In the genomic region with DNA sequence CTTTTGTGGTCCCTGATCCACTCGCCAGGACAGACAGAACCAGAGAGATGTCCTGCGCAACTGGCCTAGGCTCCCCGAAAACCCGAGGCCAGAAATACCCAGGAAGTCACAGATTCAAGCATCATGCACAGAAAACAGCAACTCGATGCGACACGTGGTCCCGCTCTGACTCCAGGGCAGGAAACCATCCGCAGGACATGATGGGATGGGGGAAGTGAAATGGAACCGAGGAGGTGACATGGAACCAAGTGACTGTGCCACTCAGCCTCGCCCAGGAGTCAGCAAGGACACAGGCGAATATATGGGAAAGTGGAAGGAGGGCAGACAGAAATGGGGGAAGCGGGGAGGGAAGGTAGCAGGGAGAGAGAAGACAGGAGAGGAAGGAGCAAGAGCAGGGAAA, we compare ENCODE assay signal across 11 cellular contexts. TPM values are rescaled to one million over a fixed set of nuclear protein-coding genes. Genes with fewer than 3 reads are reported as not detected.
DNase-seq lines count a peak whose midpoint lies in the region; TF ChIP-seq lines count a peak whose summit lies in the region.
"Had no signal": no experiment of that assay in that cellular context is flagged by ENCODE, and none has a peak within 500 bp of the region (broad histone marks: within the 10 kb centered on the region; RNA-seq: fewer than 3 reads in every experiment).

No MANE protein-coding gene starts in this region.

- peak overlapping the region; percentile 59 to 98 for H3K4me3 ChIP-seq in muscle layer of duodenum (ENCODE audit: low read depth in 1 of 2, low read length in 2 of 2)
- peak overlapping the region in 1 of 3 donors; percentile 96 for H3K4me3 ChIP-seq in thyroid gland (replicated peaks in 1 of 3)

- peaks cover 2 to 30% of the 10 kb centered on the region in 2 donors for H3K36me3 ChIP-seq in muscle layer of duodenum (ENCODE audit: control insufficient read depth in 1 of 2, insufficient read depth in 2 of 2, low read length in 2 of 2)
- H3K36me3 ChIP-seq in thyroid gland: no peaks in the 10 kb centered on the region
- H3K36me3 ChIP-seq: BE2C had no signal

- no peak for DNase-seq in activated naive CD4-positive, alpha-beta T cell (lab: John Stamatoyannopoulos, UW)
- DNase-seq in caudate nucleus (lab: John Stamatoyannopoulos, UW) (no peak), thyroid gland (peak; percentile 54 to 61), NCI-H1694 (lab: John Stamatoyannopoulos, UW) (no peak), globus pallidus (ENCODE audit: low spot score) (no peak)
- no peak for DNase-seq in activated effector memory CD4-positive, alpha-beta T cell treated with anti-CD3 and anti-CD28 coated beads, Interleukin-2, amount 50 U/mL, for 16 hours
- DNase-seq: BE2C, islet precursor cell, NCI-H1048 had no signal

- no peak for TF ChIP-seq CTCF in thyroid gland (IDR thresholded peaks at IDR 0.05)

- H3K9me3 Mint-ChIP-seq in activated naive CD4-positive, alpha-beta T cell treated with anti-CD3 and anti-CD28 coated beads, Interleukin-2, amount 50 U/mL, for 24 hours: peaks cover 7% of the 10 kb centered on the region

- peak overlapping the region; percentile 84 for H3K4me3 Mint-ChIP-seq in activated naive CD4-positive, alpha-beta T cell treated with anti-CD3 and anti-CD28 coated beads, Interleukin-2, amount 50 U/mL, for 24 hours

- H3K9me3 ChIP-seq in muscle layer of duodenum (ENCODE audit: control insufficient read depth in 1 of 2, low read length in 2 of 2) (peaks cover 0 to 31% of the 10 kb centered on the region in 2 donors), thyroid gland (no peaks in the 10 kb centered on the region)

- intact Hi-C loops in thyroid gland (cut with DNase I): loop anchor here (5.0 kb wide), 2 partner anchors 60 to 80 kb away; no protein-coding TSS in a partner anchor

- peak overlapping the region; percentile 87 for H3K27ac Mint-ChIP-seq in activated naive CD4-positive, alpha-beta T cell treated with anti-CD3 and anti-CD28 coated beads, Interleukin-2, amount 50 U/mL, for 24 hours

- H3K27me3 Mint-ChIP-seq in activated naive CD4-positive, alpha-beta T cell treated with anti-CD3 and anti-CD28 coated beads, Interleukin-2, amount 50 U/mL, for 24 hours: no peaks in the 10 kb centered on the region

- H3K4me1 ChIP-seq in muscle layer of duodenum (ENCODE audit: control insufficient read depth in 1 of 2, insufficient read depth in 2 of 2, low read length in 2 of 2) (peaks cover 4 to 15% of the 10 kb centered on the region in 2 donors), thyroid gland (peaks cover 12 to 19% of the 10 kb centered on the region in 2 donors)
- H3K4me1 ChIP-seq: BE2C had no signal

- no peak for TF ChIP-seq POLR2A in thyroid gland (IDR thresholded peaks at IDR 0.05)

- H3K27ac ChIP-seq in caudate nucleus (ENCODE audit: low read depth, low read length) (peak overlapping the region; percentile 26), muscle layer of duodenum (ENCODE audit: low read length) (no peak overlapping the region), thyroid gland (peak overlapping the region; percentile 94 to 98 (median 97))

- 60 to 72% methylated on average over 13 of the region's 13 CpGs for WGBS in thyroid gland, 2 donors

- peaks cover 20% of the 10 kb centered on the region for H3K36me3 Mint-ChIP-seq in activated naive CD4-positive, alpha-beta T cell treated with anti-CD3 and anti-CD28 coated beads, Interleukin-2, amount 50 U/mL, for 24 hours

- peaks cover 18% of the 10 kb centered on the region for H3K4me1 Mint-ChIP-seq in activated naive CD4-positive, alpha-beta T cell treated with anti-CD3 and anti-CD28 coated beads, Interleukin-2, amount 50 U/mL, for 24 hours

- H3K27me3 ChIP-seq in muscle layer of duodenum (ENCODE audit: low read depth, low read length) (no peaks in the 10 kb centered on the region), thyroid gland (no peaks in the 10 kb centered on the region)
- H3K27me3 ChIP-seq: BE2C had no signal

RNA-seq across cellular contexts. Expression of gene ZSCAN18, which starts 1.1 kb away (rescaled TPM):
- total RNA-seq in thyroid gland: 100 to 1,000 TPM; 129 to 150 (median 132) TPM

RNA-seq across cellular contexts. Expression of gene ZNF135, which starts 37.8 kb away (rescaled TPM):
- total RNA-seq in thyroid gland: 10 to 100 TPM; 12.6 to 22.9 (median 18.1) TPM

RNA-seq across cellular contexts. Expression of gene ZNF329, which starts 53.7 kb away (rescaled TPM):
- 10 to 100 TPM; 15.6 to 20.6 (median 17.6) TPM for total RNA-seq in thyroid gland

Comparison
In these comparisons a context has a peak if more than half of its experiments do, and no peak if none do; other contexts are left out.
1. DNase-seq: peak in thyroid gland (2 of 2); none in activated naive CD4-positive, alpha-beta T cell (0 of 4), caudate nucleus (0 of 61), NCI-H1694 (single experiment), activated effector memory CD4-positive, alpha-beta T cell treated with anti-CD3 and anti-CD28 coated beads, Interleukin-2, amount 50 U/mL, for 16 hours (single experiment) and globus pallidus (single experiment).